ENCODE assay signal across 16 cellular contexts in the genomic region with DNA sequence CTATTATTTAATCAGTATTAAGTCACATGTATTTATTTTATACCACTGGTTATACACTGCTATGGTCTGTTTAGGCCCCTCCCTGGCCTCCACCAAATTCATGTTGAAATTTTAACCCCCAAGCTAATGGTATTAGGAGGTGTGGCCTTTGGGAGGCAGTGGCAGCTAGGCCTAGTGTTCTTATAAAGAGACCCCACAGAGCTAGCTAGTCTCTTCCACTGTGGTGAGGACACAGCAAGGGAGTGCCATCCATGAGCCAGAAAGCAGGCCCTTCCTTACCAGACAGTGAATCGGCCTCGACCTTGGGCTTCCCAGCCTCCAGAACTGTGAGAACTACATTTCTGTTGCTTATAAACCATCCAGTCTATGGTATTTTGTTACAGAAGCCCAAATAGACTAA. TPM values are rescaled to one million over a fixed set of nuclear protein-coding genes. Genes with fewer than 3 reads are reported as not detected.
DNase-seq lines count a peak whose midpoint lies in the region; ATAC-seq, FAIRE-seq and TF ChIP-seq lines count a peak whose summit lies in the region.
"Had no signal": no experiment of that assay in that cellular context is flagged by ENCODE, and none has a peak within 500 bp of the region (broad histone marks: within the 10 kb centered on the region; RNA-seq: fewer than 3 reads in every experiment).

No MANE protein-coding gene starts in this region.

- 96% methylated on average over 2 of the region's 2 CpGs for WGBS in K562 (ENCODE audit: insufficient coverage, low coverage, missing lambda C conversion rate)

- TF ChIP-seq CTCF in PC-3 (conservative IDR thresholded peaks at IDR 0.05; ENCODE audit: low read depth, low read length) (no peak), K562 (IDR thresholded peaks at IDR 0.05 in 2 of 3, conservative IDR thresholded peaks at IDR 0.05 in 1 of 3; ENCODE audit: insufficient read depth in 2 of 3, low read depth in 1 of 3, low read length in 3 of 3) (no peak), nephron progenitor cell (IDR thresholded peaks at IDR 0.05) (no peak)

- H3K9me3 ChIP-seq in PC-3 (ENCODE audit: low read length) (no peaks in the 10 kb centered on the region), K562 (replicated peaks; ENCODE audit: control insufficient read depth, insufficient read depth, low read depth, low read length) (no peaks in the 10 kb centered on the region)
- H3K9me3 ChIP-seq: BLaER1 treated with 17β-estradiol and CSF1 and Interleukin-3, amounts not matched to agents 10 nM and 100 nM had no signal

- H3K4me3 ChIP-seq in PC-3 (ENCODE audit: low read length) (no peak overlapping the region), K562 (no peak overlapping the region)
- H3K4me3 ChIP-seq: BLaER1 treated with 17β-estradiol and CSF1 and Interleukin-3, amounts not matched to agents 10 nM and 100 nM had no signal

- H3K4me1 Mint-ChIP-seq in nephron progenitor cell (no peaks in the 10 kb centered on the region), T-cell (no peaks in the 10 kb centered on the region)

- no peaks in the 10 kb centered on the region for H3F3A ChIP-seq in PC-3 (ENCODE audit: low read length, unreplicated experiment)

- H3K9me3 Mint-ChIP-seq in nephron progenitor cell (no peaks in the 10 kb centered on the region), T-cell (no peaks in the 10 kb centered on the region)

- no peak overlapping the region for H3K27ac ChIP-seq in PC-3 (ENCODE audit: low read length)
- no peak overlapping the region for H3K27ac ChIP-seq in K562 (ENCODE audit: extremely low read depth, low read depth, low read length)
- H3K27ac ChIP-seq: BLaER1 treated with 17β-estradiol and CSF1 and Interleukin-3, amounts not matched to agents 10 nM and 100 nM had no signal

- no peaks in the 10 kb centered on the region for H3K9me1 ChIP-seq in K562 (ENCODE audit: control insufficient read depth, insufficient read depth, low read length)

- H3K36me3 Mint-ChIP-seq in nephron progenitor cell (ENCODE audit: low read depth): peaks cover 11% of the 10 kb centered on the region
- H3K36me3 Mint-ChIP-seq in T-cell: peaks cover 9% of the 10 kb centered on the region

- in situ Hi-C loops in K562 (cut with MboI): no loop called here

- H3K27ac Mint-ChIP-seq in nephron progenitor cell (peak overlapping the region; percentile 90), T-cell (no peak overlapping the region)

- intact Hi-C loops in PC-3 (cut with micrococcal nuclease) (no loop called here), K562 (cut with micrococcal nuclease) (no loop called here)

- H3K27me3 ChIP-seq in PC-3 (ENCODE audit: low read length): no peaks in the 10 kb centered on the region
- H3K27me3 ChIP-seq in K562 (ENCODE audit: control insufficient read depth in 2 of 2, insufficient read depth in 2 of 2, low read length in 2 of 2): no peaks in the 10 kb centered on the region
- H3K27me3 ChIP-seq: BLaER1 treated with 17β-estradiol and CSF1 and Interleukin-3, amounts not matched to agents 10 nM and 100 nM had no signal

- DNase-seq in NCI-H82 (lab: John Stamatoyannopoulos, UW) (peak; percentile 42), NCI-H82 treated with DMSO at 0.1 percent for 48 hours (lab: John Stamatoyannopoulos, UW; ENCODE audit: unreplicated experiment) (no peak), PC-3 (no peak), K562 (ENCODE audit: extremely low read depth in 1 of 4, low spot score in 3 of 4) (no peak), nephron progenitor cell (no peak), T-cell (no peak), NCI-H2227 treated with DMSO at 0.1 percent for 48 hours (lab: John Stamatoyannopoulos, UW) (no peak)
- DNase-seq: 8988T; Karpas-422; MM.1S; NCI-H1092 treated with DMSO at 0.1 percent for 48 hours; NCI-H1694; NCI-H524 treated with DMSO at 0.1 percent for 48 hours; NK-92 treated with Interleukin-12 subunit alpha and Interleukin-12 subunit beta, amount 100 ng/mL, for 24 hours had no signal

- POLR2A ChIA-PET in PC-3 (lab: Charles Lee; ENCODE audit: unreplicated experiment): no interaction called here
- POLR2A ChIA-PET in K562 (lab: Yijun Ruan, JAX): interaction anchor here (0.7 to 2.3 kb wide), 5 partner anchors 9 to 258 kb away, joined by 3 to 7 read pairs (median 5); a partner anchor contains a TSS
- POLR2A ChIA-PET in T-cell (lab: Charles Lee): no interaction called here

- H3K4me3 Mint-ChIP-seq in nephron progenitor cell (no peak overlapping the region), T-cell (no peak overlapping the region)

- no peaks in the 10 kb centered on the region for H3K9me2 ChIP-seq in PC-3 (replicated peaks; ENCODE audit: low read length)

- ATAC-seq in PC-3 (peak; percentile 26), K562 (peak; percentile 14; the same call in 2 of the 3 replicates), GM19035 (IDR thresholded peaks at IDR 0.05; ENCODE audit: unreplicated experiment) (no peak), T-cell (replicated peaks in 1 of 4) (no peak)

- H3K27me3 Mint-ChIP-seq in nephron progenitor cell (ENCODE audit: low read depth, poor library complexity): no peaks in the 10 kb centered on the region
- H3K27me3 Mint-ChIP-seq in T-cell: no peaks in the 10 kb centered on the region

- TF ChIP-seq POLR2A in K562 (conservative IDR thresholded peaks at IDR 0.05): no peak

- H3K4me2 ChIP-seq in PC-3 (ENCODE audit: low read length): no peak overlapping the region
- H3K4me2 ChIP-seq in K562 (ENCODE audit: insufficient read depth, low read length): no peak overlapping the region
- H3K4me2 ChIP-seq: BLaER1 treated with 17β-estradiol and CSF1 and Interleukin-3, amounts not matched to agents 10 nM and 100 nM had no signal

- H3K9ac ChIP-seq in PC-3 (ENCODE audit: low read length): no peak overlapping the region
- no peak overlapping the region for H3K9ac ChIP-seq in K562 (ENCODE audit: insufficient read depth in 1 of 2, low read depth in 2 of 2, low read length in 2 of 2)
- H3K9ac ChIP-seq: BLaER1 treated with 17β-estradiol and CSF1 and Interleukin-3, amounts not matched to agents 10 nM and 100 nM had no signal

- BruUV-seq in PC-3 (replicated peaks; lab: Mats Ljungman, UMichigan) (no TSS peak), K562 (replicated peaks; lab: Mats Ljungman, UMichigan) (no TSS peak)

- TF ChIP-seq EP300 in K562 (IDR thresholded peaks at IDR 0.05; ENCODE audit: low read length): no peak

- no peaks in the 10 kb centered on the region for H4K20me1 ChIP-seq in PC-3 (ENCODE audit: low read length)
- H4K20me1 ChIP-seq in K562 (replicated peaks; ENCODE audit: control insufficient read depth, insufficient read depth, low read length): no peaks in the 10 kb centered on the region
- H4K20me1 ChIP-seq: BLaER1 treated with 17β-estradiol and CSF1 and Interleukin-3, amounts not matched to agents 10 nM and 100 nM had no signal

- H3K79me2 ChIP-seq in PC-3 (ENCODE audit: low read length): no peaks in the 10 kb centered on the region
- no peaks in the 10 kb centered on the region for H3K79me2 ChIP-seq in K562 (ENCODE audit: control insufficient read depth, insufficient read depth, low read length)

- CTCF ChIA-PET in PC-3 (lab: Charles Lee): no interaction called here
- CTCF ChIA-PET in K562 (lab: Yijun Ruan, JAX; ENCODE audit: low intra/inter-chr PET ratio): interaction anchor here (0.7 kb wide), 1 partner anchor 119 kb away, joined by 3 read pairs; no protein-coding TSS in a partner anchor
- CTCF ChIA-PET in T-cell (lab: Charles Lee): no interaction called here

- no peak for TF ChIP-seq RAD21 in K562 (CRISPR knock-in tag; conservative IDR thresholded peaks at IDR 0.05 in 1 of 2, IDR thresholded peaks at IDR 0.05 in 1 of 2)

- peaks cover 5% of the 10 kb centered on the region; the same call in 1 of the 2 replicates for H3K36me3 ChIP-seq in PC-3 (ENCODE audit: low read depth, low read length)
- peaks cover 19% of the 10 kb centered on the region; the same call in 2 of the 3 replicates for H3K36me3 ChIP-seq in K562 (ENCODE audit: control insufficient read depth, insufficient read depth, low read length)

- H3K4me1 ChIP-seq in PC-3 (ENCODE audit: insufficient read depth, low read length) (no peaks in the 10 kb centered on the region), K562 (replicated peaks in 1 of 2; ENCODE audit: control insufficient read depth in 2 of 2, insufficient read depth in 2 of 2, low read length in 2 of 2) (no peaks in the 10 kb centered on the region)
- H3K4me1 ChIP-seq: BLaER1 treated with 17β-estradiol and CSF1 and Interleukin-3, amounts not matched to agents 10 nM and 100 nM had no signal

- FAIRE-seq in K562 (lab: Jason Lieb, UNC): no peak

- H2AFZ ChIP-seq in PC-3 (ENCODE audit: low read length): no peak overlapping the region
- H2AFZ ChIP-seq in K562 (ENCODE audit: low read depth, low read length): no peak overlapping the region

RNA-seq across cellular contexts. Expression of a gene that starts 28.7 kb away (rescaled TPM):
- 5.7 and 8.2 TPM in 2 replicates for total RNA-seq in PC-3 (2014; rRNA removed)
- total RNA-seq in K562 (2011; cell fraction: chromatin; rRNA removed; ENCODE audit: low replicate concordance): 23.7 and 43.2 TPM in 2 replicates
- total RNA-seq in K562 (2011; cell fraction: nucleolus; rRNA removed): 16.5 and 16.6 TPM in 2 replicates
- total RNA-seq in K562 (2011; cell fraction: nucleoplasm; rRNA removed): 24.3 and 26.5 TPM in 2 replicates
- 9.9 and 10.8 TPM in 2 replicates for total RNA-seq in K562 (2014; rRNA removed)
- total RNA-seq in K562 (2014; rRNA removed; fragmentation: Illumina TruSeq; extraction: Trizol): 16.8 and 18.5 TPM in 2 replicates
- total RNA-seq in K562 (2015; rRNA removed; fragmentation: Illumina TruSeq; extraction: Trizol): 12.9 and 15.3 TPM in 2 replicates
- total RNA-seq in K562 (2021): 13.1 and 13.8 TPM in 2 replicates
- polyA plus RNA-seq in K562 (2011; rRNA removed): 8.8 and 10.2 TPM in 2 replicates
- polyA plus RNA-seq in K562 (2011; cell fraction: cytosol; rRNA removed): 5.1 and 8.7 TPM in 2 replicates
- polyA plus RNA-seq in K562 (2011; cell fraction: nucleus; rRNA removed): 8.9 and 10.8 TPM in 2 replicates
- 10.5 and 11.0 TPM in 2 replicates for polyA plus RNA-seq in K562 (2012)
- 16.7 and 19.0 TPM in 2 replicates for polyA plus RNA-seq in K562 (2014; fragmentation: Illumina TruSeq; extraction: Trizol)
- polyA plus RNA-seq in K562 (2014; fragmentation: Nextera tagmentation; extraction: Ambion mirVana): 10 to 100 TPM; 20.9 to 35.1 TPM
- 14.2 and 16.3 TPM in 2 replicates for polyA plus RNA-seq in K562 (2014; rRNA removed)
- polyA minus RNA-seq in K562 (2011; rRNA and poly(A)+ RNA removed): 19.2 and 23.9 TPM in 2 replicates
- 3.1 and 6.2 TPM in 2 replicates for polyA minus RNA-seq in K562 (2011; cell fraction: cytosol; rRNA and poly(A)+ RNA removed)
- polyA minus RNA-seq in K562 (2011; cell fraction: nucleus; rRNA and poly(A)+ RNA removed): 16.6 and 20.7 TPM in 2 replicates
- total RNA-seq in T-cell: 10 to 100 TPM; 23.9 to 37.1 (median 29.6) TPM

RNA-seq across cellular contexts. Expression of a gene that starts 28.9 kb away (rescaled TPM):
- 6.2 and 8.5 TPM in 2 replicates for total RNA-seq in PC-3 (2014; rRNA removed)
- 25.9 and 81.9 TPM in 2 replicates for total RNA-seq in K562 (2011; cell fraction: chromatin; rRNA removed; ENCODE audit: low replicate concordance)
- total RNA-seq in K562 (2011; cell fraction: nucleolus; rRNA removed): 15.8 and 16.4 TPM in 2 replicates
- total RNA-seq in K562 (2011; cell fraction: nucleoplasm; rRNA removed): 26.4 and 27.9 TPM in 2 replicates
- total RNA-seq in K562 (2014; rRNA removed): 12.9 and 14.1 TPM in 2 replicates
- total RNA-seq in K562 (2014; rRNA removed; fragmentation: Illumina TruSeq; extraction: Trizol): 30.2 TPM in 2 replicates
- total RNA-seq in K562 (2015; rRNA removed; fragmentation: Illumina TruSeq; extraction: Trizol): 23.6 and 23.7 TPM in 2 replicates
- 15.6 and 20.0 TPM in 2 replicates for total RNA-seq in K562 (2021)
- polyA plus RNA-seq in K562 (2011; rRNA removed): 23.1 and 32.2 TPM in 2 replicates
- polyA plus RNA-seq in K562 (2011; cell fraction: cytosol; rRNA removed): 6.4 and 11.7 TPM in 2 replicates
- polyA plus RNA-seq in K562 (2011; cell fraction: nucleus; rRNA removed): 39.8 and 49.4 TPM in 2 replicates
- polyA plus RNA-seq in K562 (2012): 11.8 and 18.5 TPM in 2 replicates
- 21.0 and 26.2 TPM in 2 replicates for polyA plus RNA-seq in K562 (2014; fragmentation: Illumina TruSeq; extraction: Trizol)
- polyA plus RNA-seq in K562 (2014; fragmentation: Nextera tagmentation; extraction: Ambion mirVana): 10 to 100 TPM in 1 of 2 experiments, 1 to 10 TPM in 1; 9.4 to 10.3 TPM
- 19.9 and 28.0 TPM in 2 replicates for polyA plus RNA-seq in K562 (2014; rRNA removed)
- 31.4 and 32.3 TPM in 2 replicates for polyA minus RNA-seq in K562 (2011; rRNA and poly(A)+ RNA removed)
- 8.7 and 9.4 TPM in 2 replicates for polyA minus RNA-seq in K562 (2011; cell fraction: cytosol; rRNA and poly(A)+ RNA removed)
- 22.5 and 31.9 TPM in 2 replicates for polyA minus RNA-seq in K562 (2011; cell fraction: nucleus; rRNA and poly(A)+ RNA removed)
- 10 to 100 TPM; 24.0 to 33.8 (median 29.2) TPM for total RNA-seq in T-cell

RNA-seq across cellular contexts. Expression of a gene that starts 32.9 kb away (rescaled TPM):
- total RNA-seq in PC-3 (2014; rRNA removed) (22.6 and 25.9 TPM in 2 replicates), K562 (2014; rRNA removed) (22.4 and 80.3 TPM in 2 replicates), K562 (2014; rRNA removed; fragmentation: Illumina TruSeq; extraction: Trizol) (58.4 and 67.4 TPM in 2 replicates), K562 (2015; rRNA removed; fragmentation: Illumina TruSeq; extraction: Trizol) (69.1 and 80.4 TPM in 2 replicates), K562 (2021) (29.0 and 30.7 TPM in 2 replicates), T-cell (10 to 100 TPM; 30.1 to 66.6 (median 39.4) TPM)
- total RNA-seq in K562 (2011; cell fraction: chromatin; rRNA removed; ENCODE audit: low replicate concordance): 21.5 and 103 TPM in 2 replicates
- 11.5 and 15.9 TPM in 2 replicates for total RNA-seq in K562 (2011; cell fraction: nucleolus; rRNA removed)
- total RNA-seq in K562 (2011; cell fraction: nucleoplasm; rRNA removed): 46.5 and 77.0 TPM in 2 replicates
- polyA plus RNA-seq in K562 (2011; rRNA removed) (26.1 and 34.4 TPM in 2 replicates), K562 (2014; fragmentation: Illumina TruSeq; extraction: Trizol) (37.9 and 45.8 TPM in 2 replicates), K562 (2014; fragmentation: Nextera tagmentation; extraction: Ambion mirVana) (10 to 100 TPM; 38.5 to 39.7 TPM), K562 (2014; rRNA removed) (27.5 and 37.0 TPM in 2 replicates)
- polyA plus RNA-seq in K562 (2011; cell fraction: cytosol; rRNA removed): 5.4 and 23.7 TPM in 2 replicates
- 24.3 and 24.9 TPM in 2 replicates for polyA plus RNA-seq in K562 (2011; cell fraction: nucleus; rRNA removed)
- 22.7 and 30.4 TPM in 2 replicates for polyA plus RNA-seq in K562 (2012)
- 17.5 and 22.7 TPM in 2 replicates for polyA minus RNA-seq in K562 (2011; rRNA and poly(A)+ RNA removed)
- polyA minus RNA-seq in K562 (2011; cell fraction: cytosol; rRNA and poly(A)+ RNA removed): 12.3 and 13.1 TPM in 2 replicates
- 20.3 and 40.0 TPM in 2 replicates for polyA minus RNA-seq in K562 (2011; cell fraction: nucleus; rRNA and poly(A)+ RNA removed)

Comparison
In these comparisons a context has a peak if more than half of its experiments do, and no peak if none do; other contexts are left out.
1. ATAC-seq: peak in PC-3 (single experiment) and K562 (single experiment); none in GM19035 (single experiment) and T-cell (0 of 4).